ENCODE assay signal across 30 cellular contexts in the genomic region with DNA sequence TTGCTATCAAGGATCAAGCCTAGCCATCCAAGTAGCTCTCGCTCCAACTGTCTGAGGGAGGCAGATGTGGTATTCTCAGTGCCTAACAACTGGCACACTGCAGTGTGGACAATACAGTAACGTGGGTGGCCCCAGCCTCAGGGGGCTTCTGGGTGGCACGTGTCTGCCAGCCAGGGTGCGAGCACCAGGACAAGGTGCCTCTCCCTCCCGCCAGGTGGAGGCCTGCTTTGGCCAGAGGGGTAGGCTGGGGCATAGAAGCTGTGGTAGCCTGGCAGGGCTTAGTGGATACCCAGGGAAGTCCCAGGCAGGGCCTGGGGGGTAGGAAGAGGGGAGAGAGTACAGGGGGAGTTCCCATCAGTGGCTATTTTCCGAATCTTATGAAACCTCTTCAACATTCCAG.
"Had no signal": no experiment of that assay in that cellular context is flagged by ENCODE, and none has a peak within 500 bp of the region (broad histone marks: within the 10 kb centered on the region; RNA-seq: fewer than 3 reads in every experiment).

No MANE protein-coding gene starts in this region.

- H3K4me1 Mint-ChIP-seq: naive thymus-derived CD8-positive, alpha-beta T cell; nephron; neural crest cell had no signal

- ATAC-seq: left colon; left lung; naive thymus-derived CD8-positive, alpha-beta T cell; right cardiac atrium; sciatic nerve; upper lobe of right lung had no signal

- H3K27me3 ChIP-seq: heart right ventricle, hepatocyte, left lung, suprapubic skin, tibial artery, upper lobe of right lung, uterus had no signal

- H3K27ac ChIP-seq: heart right ventricle, hepatocyte, left lung, lower lobe of right lung, parathyroid adenoma, prostate gland, skin epidermis, suprapubic skin, thoracic aorta, tibial artery, upper lobe of right lung, uterus had no signal

- H3K4me1 ChIP-seq: heart right ventricle, left lung, lower lobe of right lung, parathyroid adenoma, prostate gland, suprapubic skin, tibial artery, upper lobe of right lung, uterus had no signal

- H2AFZ ChIP-seq: hepatocyte, parathyroid adenoma had no signal

- DNase-seq: heart right ventricle; left colon; left lung; lower lobe of right lung; mammary epithelial cell; mesenchymal stem cell; naive thymus-derived CD8-positive, alpha-beta T cell; nucleus accumbens; retina; right cardiac atrium; stimulated activated CD4-positive, alpha-beta T cell treated with anti-CD3 and anti-CD28 coated beads, Interleukin-12 subunit alpha, Interleukin-12 subunit beta, amount 100 ng/mL, for 4 hours; stimulated activated CD4-positive, alpha-beta T cell treated with anti-CD3 and anti-CD28 coated beads, Interleukin-15, amount 100 ng/mL, for 24 hours; stimulated activated CD4-positive, alpha-beta T cell treated with anti-CD3 and anti-CD28 coated beads, Interleukin-2, amount 100 ng/mL, for 24 hours; stimulated activated CD4-positive, alpha-beta T cell treated with anti-CD3 and anti-CD28 coated beads, Interleukin-4, amount 100 ng/mL, for 1 hour; stimulated activated naive CD4-positive, alpha-beta T cell; tibial artery; trophoblast cell; upper lobe of right lung; uterus had no signal

- H3K27me3 Mint-ChIP-seq: naive thymus-derived CD8-positive, alpha-beta T cell; stimulated activated naive CD8-positive, alpha-beta T cell treated with anti-CD3 and anti-CD28 coated beads, Interleukin-15, Interleukin-2, amounts not matched to agents 100 ng/mL and 50 ng/mL, for 24 hours had no signal

- H3K4me3 ChIP-seq: heart right ventricle, hepatocyte, left lung, lower lobe of right lung, prostate gland, skin epidermis, suprapubic skin, thoracic aorta, tibial artery, upper lobe of right lung, uterus had no signal

- H3K9me3 ChIP-seq: lower lobe of right lung, prostate gland, thoracic aorta, tibial artery, upper lobe of right lung, uterus had no signal

- H3K27ac Mint-ChIP-seq: nephron; stimulated activated naive CD8-positive, alpha-beta T cell treated with anti-CD3 and anti-CD28 coated beads, Interleukin-15, Interleukin-2, amounts not matched to agents 100 ng/mL and 50 ng/mL, for 24 hours had no signal

- H3K4me2 ChIP-seq: hepatocyte had no signal

- H3K36me3 ChIP-seq: heart right ventricle, left lung, lower lobe of right lung, prostate gland, suprapubic skin, thoracic aorta, tibial artery, upper lobe of right lung, uterus had no signal

- H3K36me3 Mint-ChIP-seq: naive thymus-derived CD8-positive, alpha-beta T cell had no signal

- H3K4me3 Mint-ChIP-seq: naive thymus-derived CD8-positive, alpha-beta T cell; nephron; neural crest cell; stimulated activated naive CD8-positive, alpha-beta T cell treated with anti-CD3 and anti-CD28 coated beads, Interleukin-15, Interleukin-2, amounts not matched to agents 100 ng/mL and 50 ng/mL, for 24 hours had no signal

- H3K9ac ChIP-seq: parathyroid adenoma had no signal

- FAIRE-seq: keratinocyte had no signal

- H3K79me2 ChIP-seq: hepatocyte, parathyroid adenoma had no signal
